In the genomic region with DNA sequence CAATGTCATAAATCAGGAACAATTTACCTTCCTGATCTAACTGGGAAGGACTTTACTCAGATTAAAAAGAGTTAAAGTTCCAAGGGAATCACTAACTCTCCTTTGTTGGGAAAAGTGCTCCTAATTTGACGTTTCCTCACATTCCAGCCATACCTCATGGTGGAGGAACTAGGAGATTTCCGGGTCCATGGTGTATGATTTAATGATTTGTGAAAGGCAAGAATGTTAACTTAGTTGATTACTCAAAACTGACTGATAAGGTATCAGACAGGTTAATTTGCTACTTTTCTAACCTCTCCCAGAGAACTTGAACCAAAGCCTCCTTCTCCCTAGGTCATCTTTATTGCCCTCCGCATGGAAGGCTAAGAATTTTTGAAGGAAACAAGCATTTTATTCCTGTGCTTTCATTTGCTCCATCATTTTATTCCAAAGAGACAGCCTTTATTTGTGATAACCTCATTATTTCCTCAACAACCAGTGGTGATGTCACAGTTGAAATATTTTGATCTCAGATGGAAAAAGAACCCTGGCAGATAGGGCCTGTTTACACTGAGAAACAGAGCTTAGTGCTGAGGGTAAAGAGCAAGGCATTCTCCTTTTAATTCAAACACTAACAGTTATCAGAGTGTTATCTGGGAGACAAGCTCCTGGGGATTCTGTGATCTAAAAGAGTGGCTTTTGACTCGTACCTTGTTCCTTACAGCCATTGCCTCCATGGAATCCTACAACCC, we compare ENCODE assay signal across 18 cellular contexts. TPM values are rescaled to one million over a fixed set of nuclear protein-coding genes. Genes with fewer than 3 reads are reported as not detected.
DNase-seq lines count a peak whose midpoint lies in the region; ATAC-seq and TF ChIP-seq lines count a peak whose summit lies in the region.
"Had no signal": no experiment of that assay in that cellular context is flagged by ENCODE, and none has a peak within 500 bp of the region (broad histone marks: within the 10 kb centered on the region; RNA-seq: fewer than 3 reads in every experiment).

No MANE protein-coding gene starts in this region.

- ATAC-seq in HG02885 (IDR thresholded peaks at IDR 0.05; ENCODE audit: poor library complexity, unreplicated experiment) (no peak), GM18867 (IDR thresholded peaks at IDR 0.05; ENCODE audit: unreplicated experiment) (no peak), HG03108 (IDR thresholded peaks at IDR 0.05; ENCODE audit: unreplicated experiment) (no peak)
- ATAC-seq: left ventricle myocardium superior had no signal

- H3K4me3 ChIP-seq in stomach = no peak overlapping the region
- H3K4me3 ChIP-seq: ovary, skin epidermis had no signal

- DNase-seq in HuH-7 (ENCODE audit: low spot score) (peak; percentile 47), dermis blood vessel endothelial cell (peak; percentile 60), left kidney (ENCODE audit: low read depth, low spot score) (peak; percentile 24), stomach (no peak), GM19238 (ENCODE audit: insufficient read length, low spot score) (no peak)
- DNase-seq: activated effector memory CD4-positive, alpha-beta T cell treated with anti-CD3 and anti-CD28 coated beads, Interleukin-2, amount 50 U/mL, for 16 hours; BE2C; foreskin fibroblast; left ventricle myocardium superior; naive B cell; NCI-H1417 treated with DMSO at 0.1 percent for 48 hours; ovary; stimulated activated CD4-positive, alpha-beta T cell treated with anti-CD3 and anti-CD28 coated beads, Interleukin-4, amount 100 ng/mL, for 1 hour; T1000 had no signal

- intact Hi-C loops in stomach (cut with DNase I; ENCODE audit: low total_unique reads) = no loop called here

- TF ChIP-seq CTCF in stomach (IDR thresholded peaks at IDR 0.05) = no peak

- H3K36me3 ChIP-seq in stomach = no peaks in the 10 kb centered on the region
- H3K36me3 ChIP-seq: BE2C, ovary had no signal

- no peak for TF ChIP-seq POLR2A in stomach (IDR thresholded peaks at IDR 0.05)

- TF ChIP-seq EP300 in stomach (IDR thresholded peaks at IDR 0.05) = no peak

- no peaks in the 10 kb centered on the region for H3K27me3 ChIP-seq in stomach
- H3K27me3 ChIP-seq: BE2C, ovary had no signal

- H3K27ac ChIP-seq in stomach = peak overlapping the region in 4 of 5 donors; percentile 73 to 92 (median 82)
- H3K27ac ChIP-seq: ovary, skin epidermis had no signal

- peaks cover 33 to 69% (median 41%) of the 10 kb centered on the region in 4 donors for H3K4me1 ChIP-seq in stomach
- H3K4me1 ChIP-seq: BE2C had no signal

- H3K9me3 ChIP-seq in stomach = no peaks in the 10 kb centered on the region
- H3K9me3 ChIP-seq: BE2C, ovary had no signal

- WGBS in stomach, 5 donors = 28 to 50% (median 43%) methylated on average over 4 of the region's 4 CpGs

RNA-seq across cellular contexts. Expression of a gene that starts 57.5 kb away (rescaled TPM):
- 23.1 and 33.7 TPM in 2 replicates for total RNA-seq in dermis blood vessel endothelial cell
- total RNA-seq in stomach = 10 to 100 TPM in 4 of 5 donors, 1 to 10 TPM in 1; 1.2 to 57.9 (median 32.9) TPM
- polyA plus RNA-seq in stomach = 10 to 100 TPM in 1 of 3 donors, 1 to 10 TPM in 2; 4.2 to 10.4 (median 8.0) TPM

Comparison
In these comparisons a context has a peak if more than half of its experiments do, and no peak if none do; other contexts are left out.
1. DNase-seq: peak in HuH-7 (single experiment), dermis blood vessel endothelial cell (single experiment) and left kidney (single experiment); none in stomach (single experiment) and GM19238 (single experiment).